17 cellular contexts compared by ENCODE assay signal in the genomic region with DNA sequence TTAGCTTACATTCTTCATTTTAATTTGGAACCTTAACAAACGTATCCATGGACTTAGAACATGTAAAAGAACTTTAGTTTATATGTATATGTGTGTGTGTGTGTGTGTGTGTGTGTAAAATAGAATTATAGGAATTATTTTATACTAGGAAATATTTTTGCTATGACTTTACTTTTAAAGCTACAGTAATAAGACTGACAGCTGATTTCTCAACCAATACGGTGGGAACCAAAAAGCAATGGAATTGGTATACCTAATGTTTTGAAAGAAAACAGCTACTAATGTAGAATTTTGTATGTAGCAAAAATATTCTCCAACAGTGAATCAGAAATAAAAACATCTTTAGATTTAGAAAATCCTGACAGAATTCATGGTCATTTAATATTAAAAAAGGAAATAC.
DNase-seq lines count a peak whose midpoint lies in the region; ATAC-seq and TF ChIP-seq lines count a peak whose summit lies in the region.
"Had no signal": no experiment of that assay in that cellular context is flagged by ENCODE, and none has a peak within 500 bp of the region (broad histone marks: within the 10 kb centered on the region; RNA-seq: fewer than 3 reads in every experiment).

No MANE protein-coding gene starts in this region.

- H3K27me3 ChIP-seq in GM23248 (replicated peaks; ENCODE audit: insufficient read depth) (no peaks in the 10 kb centered on the region), MM.1S (replicated peaks; ENCODE audit: insufficient read depth, low read length) (no peaks in the 10 kb centered on the region)
- H3K27me3 ChIP-seq: BE2C had no signal

- no peaks in the 10 kb centered on the region for H3K79me2 ChIP-seq in GM23248 (ENCODE audit: insufficient read depth)
- H3K79me2 ChIP-seq in MM.1S (ENCODE audit: low read length) = no peaks in the 10 kb centered on the region

- H3K4me3 ChIP-seq in GM23248 (no peak overlapping the region), MM.1S (ENCODE audit: low read length) (no peak overlapping the region), fibroblast of the aortic adventitia (ENCODE audit: low read depth, low read length) (no peak overlapping the region)

- ATAC-seq in GM19467 (IDR thresholded peaks at IDR 0.05; ENCODE audit: unreplicated experiment) (no peak), GM21723 (IDR thresholded peaks at IDR 0.05; ENCODE audit: unreplicated experiment) (no peak)
- ATAC-seq: CD8-positive, alpha-beta T cell had no signal

- H4K20me1 ChIP-seq in GM23248 (ENCODE audit: insufficient read depth) = no peaks in the 10 kb centered on the region
- H4K20me1 ChIP-seq in MM.1S (ENCODE audit: insufficient read depth, low read length) = no peaks in the 10 kb centered on the region

- TF ChIP-seq CTCF in MM.1S (IDR thresholded peaks at IDR 0.05; ENCODE audit: low read length) (no peak), fibroblast of the aortic adventitia (IDR thresholded peaks at IDR 0.05; ENCODE audit: insufficient read depth, low read length) (no peak)

- in situ Hi-C loops in GM23248 (cut with MboI) = no loop called here

- H2AFZ ChIP-seq in GM23248 = no peak overlapping the region
- no peak overlapping the region for H2AFZ ChIP-seq in MM.1S (ENCODE audit: low read length)

- H3K4me2 ChIP-seq in GM23248 (ENCODE audit: unreplicated experiment) (no peak overlapping the region), MM.1S (ENCODE audit: low read depth, low read length) (no peak overlapping the region)
- H3K4me2 ChIP-seq: SK-N-SH had no signal

- H3K9me3 ChIP-seq in GM23248 (ENCODE audit: low read depth) (peaks cover 8% of the 10 kb centered on the region), MM.1S (replicated peaks; ENCODE audit: insufficient read depth, low read length) (no peaks in the 10 kb centered on the region)
- H3K9me3 ChIP-seq: BE2C had no signal

- H3K27ac ChIP-seq in GM23248 = no peak overlapping the region
- no peak overlapping the region for H3K27ac ChIP-seq in MM.1S (ENCODE audit: low read length)

- H3K9ac ChIP-seq in GM23248 = no peak overlapping the region
- H3K9ac ChIP-seq in MM.1S (ENCODE audit: low read length) = no peak overlapping the region
- H3K9ac ChIP-seq: SK-N-SH had no signal

- H3K36me3 ChIP-seq in GM23248 (ENCODE audit: low read depth) = no peaks in the 10 kb centered on the region
- H3K36me3 ChIP-seq in MM.1S (replicated peaks; ENCODE audit: insufficient read depth, low read length) = no peaks in the 10 kb centered on the region
- H3K36me3 ChIP-seq: BE2C had no signal

- 28 to 32% methylated on average over 2 of the region's 2 CpGs for WGBS in GM23248 (ENCODE audit: low coverage in 1 of 2, low lambda C conversion rate in 2 of 2, missing lambda C conversion rate in 2 of 2), 2 experiments

- H3F3A ChIP-seq in GM23248 (ENCODE audit: insufficient read depth) (no peaks in the 10 kb centered on the region), MM.1S (ENCODE audit: insufficient read depth, low read length) (no peaks in the 10 kb centered on the region)

- H3K9me2 ChIP-seq in GM23248 (ENCODE audit: insufficient read depth) (no peaks in the 10 kb centered on the region), MM.1S (replicated peaks; ENCODE audit: insufficient read depth, low read length) (no peaks in the 10 kb centered on the region)
- H3K9me2 ChIP-seq: SK-N-SH had no signal

- DNase-seq in NCI-H345 (lab: John Stamatoyannopoulos, UW) (peak; percentile 11), NCI-H345 treated with DMSO at 0.1 percent for 48 hours (lab: John Stamatoyannopoulos, UW; ENCODE audit: unreplicated experiment) (no peak), GM23248 (peak; percentile 43), MM.1S (peak; percentile 15), fibroblast of the aortic adventitia (ENCODE audit: low read depth) (peak; percentile 19), HPDE6-E6E7 (ENCODE audit: extremely low spot score) (no peak)
- DNase-seq: BE2C; CD8-positive, alpha-beta T cell; GF-D8; NCI-H1048; NCI-H1694; NCI-H2171 treated with DMSO at 0.1 percent for 48 hours; NCI-H524 treated with DMSO at 0.1 percent for 48 hours; SK-N-SH; T-helper 1 cell had no signal

- H3K4me1 ChIP-seq in GM23248 (ENCODE audit: insufficient read depth) = no peaks in the 10 kb centered on the region
- no peaks in the 10 kb centered on the region for H3K4me1 ChIP-seq in MM.1S (ENCODE audit: low read length)
- H3K4me1 ChIP-seq: BE2C had no signal

Comparison
In these comparisons a context has a peak if more than half of its experiments do, and no peak if none do; other contexts are left out.
1. DNase-seq: peak in NCI-H345 (single experiment), GM23248 (single experiment), MM.1S (single experiment) and fibroblast of the aortic adventitia (single experiment); none in NCI-H345 treated with DMSO at 0.1 percent for 48 hours (single experiment) and HPDE6-E6E7 (single experiment).